In genomic region chr2:57907411-57907810, GRCh38 we compare ENCODE assay signal across 22 cellular contexts.
DNase-seq lines count a peak whose midpoint lies in the region; ATAC-seq and TF ChIP-seq lines count a peak whose summit lies in the region.
"Had no signal": no experiment of that assay in that cellular context is flagged by ENCODE, and none has a peak within 500 bp of the region (broad histone marks: within the 10 kb centered on the region; RNA-seq: fewer than 3 reads in every experiment).

No MANE protein-coding gene starts in this region.

- intact Hi-C loops in natural killer cell (cut with micrococcal nuclease), result no loop called here
- intact Hi-C loops in testis (cut with DNase I; ENCODE audit: low total_unique reads), result no loop called here

- no peaks in the 10 kb centered on the region for H3K36me3 ChIP-seq in testis (ENCODE audit: low read depth, missing control alignments)
- H3K36me3 ChIP-seq: cardiac muscle cell, suprapubic skin, WERI-Rb-1 had no signal

- H3K4me3 Mint-ChIP-seq in natural killer cell treated with Interleukin-12 subunit alpha and Interleukin-12 subunit beta and Interleukin-15 and Interleukin-18, amount 100 ng/mL, for 72 hours, result no peak overlapping the region
- H3K4me3 Mint-ChIP-seq in natural killer cell (no peak overlapping the region), immature natural killer cell (no peak overlapping the region), type B pancreatic cell (no peak overlapping the region)
- no peak overlapping the region for H3K4me3 Mint-ChIP-seq in activated CD4-positive, alpha-beta memory T cell treated with anti-CD3 and anti-CD28 coated beads, Interleukin-2, amount 10 ng/mL, durations not matched to agents 7 days and 5 days
- H3K4me3 Mint-ChIP-seq: CD8-positive, alpha-beta T cell had no signal

- no peaks in the 10 kb centered on the region for H3K36me3 Mint-ChIP-seq in natural killer cell treated with Interleukin-12 subunit alpha and Interleukin-12 subunit beta and Interleukin-15 and Interleukin-18, amount 100 ng/mL, for 72 hours
- H3K36me3 Mint-ChIP-seq in natural killer cell (no peaks in the 10 kb centered on the region), immature natural killer cell (no peaks in the 10 kb centered on the region), type B pancreatic cell (no peaks in the 10 kb centered on the region)
- no peaks in the 10 kb centered on the region for H3K36me3 Mint-ChIP-seq in activated CD4-positive, alpha-beta memory T cell treated with anti-CD3 and anti-CD28 coated beads, Interleukin-2, amount 10 ng/mL, durations not matched to agents 7 days and 5 days (ENCODE audit: low read depth)
- H3K36me3 Mint-ChIP-seq: CD8-positive, alpha-beta T cell had no signal

- H3K4me1 ChIP-seq in testis, result no peaks in the 10 kb centered on the region
- H3K4me1 ChIP-seq: suprapubic skin had no signal

- 81 to 97% methylated on average over 1 of the region's 1 CpG for WGBS in testis, 2 donors

- POLR2A ChIA-PET in activated CD4-positive, alpha-beta memory T cell treated with anti-CD3 and anti-CD28 coated beads, Interleukin-2, amount 10 ng/mL, durations not matched to agents 7 days and 5 days (lab: Charles Lee), result interaction anchor here (2.1 kb wide), 1 partner anchor 139 kb away, joined by 13 read pairs; the partner anchor contains the start of gene VRK2

- peaks cover 8 to 12% of the 10 kb centered on the region in 2 donors for H3K4me1 Mint-ChIP-seq in natural killer cell treated with Interleukin-12 subunit alpha and Interleukin-12 subunit beta and Interleukin-15 and Interleukin-18, amount 100 ng/mL, for 72 hours (ENCODE audit: low read depth in 2 of 2)
- H3K4me1 Mint-ChIP-seq in natural killer cell (peaks cover 0 to 6% of the 10 kb centered on the region in 2 donors), immature natural killer cell (peaks cover 32 to 41% of the 10 kb centered on the region in 2 donors), type B pancreatic cell (ENCODE audit: unreplicated experiment) (no peaks in the 10 kb centered on the region)
- peaks cover 21% of the 10 kb centered on the region for H3K4me1 Mint-ChIP-seq in activated CD4-positive, alpha-beta memory T cell treated with anti-CD3 and anti-CD28 coated beads, Interleukin-2, amount 10 ng/mL, durations not matched to agents 7 days and 5 days

- H3K27me3 ChIP-seq in testis, result no peaks in the 10 kb centered on the region
- H3K27me3 ChIP-seq: cardiac muscle cell, suprapubic skin had no signal

- no peak overlapping the region for H3K4me3 ChIP-seq in testis
- H3K4me3 ChIP-seq: cardiac muscle cell, suprapubic skin had no signal

- no peak for ATAC-seq in natural killer cell treated with Interleukin-12 subunit alpha and Interleukin-12 subunit beta and Interleukin-15 and Interleukin-18, amount 100 ng/mL, for 72 hours
- ATAC-seq in natural killer cell (no peak), GM19324 (IDR thresholded peaks at IDR 0.05; ENCODE audit: low FRiP score, unreplicated experiment) (no peak), HG03159 (IDR thresholded peaks at IDR 0.05; ENCODE audit: unreplicated experiment) (no peak)
- ATAC-seq: CD8-positive, alpha-beta T cell; right cardiac atrium had no signal

- H3K9me3 Mint-ChIP-seq in natural killer cell treated with Interleukin-12 subunit alpha and Interleukin-12 subunit beta and Interleukin-15 and Interleukin-18, amount 100 ng/mL, for 72 hours, result no peaks in the 10 kb centered on the region
- H3K9me3 Mint-ChIP-seq in natural killer cell, result no peaks in the 10 kb centered on the region
- H3K9me3 Mint-ChIP-seq in activated CD4-positive, alpha-beta memory T cell treated with anti-CD3 and anti-CD28 coated beads, Interleukin-2, amount 10 ng/mL, durations not matched to agents 7 days and 5 days, result no peaks in the 10 kb centered on the region
- H3K9me3 Mint-ChIP-seq in immature natural killer cell, result no peaks in the 10 kb centered on the region
- no peaks in the 10 kb centered on the region for H3K9me3 Mint-ChIP-seq in type B pancreatic cell
- H3K9me3 Mint-ChIP-seq: CD8-positive, alpha-beta T cell had no signal

- CTCF ChIA-PET in activated CD4-positive, alpha-beta memory T cell treated with anti-CD3 and anti-CD28 coated beads, Interleukin-2, amount 10 ng/mL, durations not matched to agents 7 days and 5 days (lab: Charles Lee), result interaction anchor here (1.5 kb wide), 1 partner anchor 540 kb away, joined by 3 read pairs; no protein-coding TSS in a partner anchor

- H3K27me3 Mint-ChIP-seq in natural killer cell treated with Interleukin-12 subunit alpha and Interleukin-12 subunit beta and Interleukin-15 and Interleukin-18, amount 100 ng/mL, for 72 hours, result no peaks in the 10 kb centered on the region
- H3K27me3 Mint-ChIP-seq in natural killer cell (ENCODE audit: low read depth in 2 of 2) (no peaks in the 10 kb centered on the region), immature natural killer cell (ENCODE audit: low read depth in 3 of 3) (peaks cover 0 to 4% (median 0%) of the 10 kb centered on the region in 3 donors), type B pancreatic cell (no peaks in the 10 kb centered on the region)
- H3K27me3 Mint-ChIP-seq in activated CD4-positive, alpha-beta memory T cell treated with anti-CD3 and anti-CD28 coated beads, Interleukin-2, amount 10 ng/mL, durations not matched to agents 7 days and 5 days, result no peaks in the 10 kb centered on the region

- DNase-seq in natural killer cell treated with Interleukin-12 subunit alpha and Interleukin-12 subunit beta and Interleukin-15 and Interleukin-18, amount 100 ng/mL, for 72 hours (ENCODE audit: low spot score), result no peak
- DNase-seq in natural killer cell, result no peak
- DNase-seq in activated CD4-positive, alpha-beta memory T cell treated with anti-CD3 and anti-CD28 coated beads, Interleukin-2, amount 10 ng/mL, durations not matched to agents 7 days and 5 days, result no peak
- DNase-seq in immature natural killer cell, result no peak
- no peak for DNase-seq in testis
- DNase-seq in type B pancreatic cell (ENCODE audit: extremely low spot score, unreplicated experiment), result no peak
- DNase-seq: activated effector memory CD4-positive, alpha-beta T cell treated with Interleukin-2 at 50 U/mL for 16 hours; amniotic stem cell; CD8-positive, alpha-beta T cell; DMS53; kidney; NCI-H1930; NCI-H345; NCI-H82; right cardiac atrium; SIG-M5; stimulated activated CD4-positive, alpha-beta T cell treated with anti-CD3 and anti-CD28 coated beads, Interleukin-12 subunit alpha, Interleukin-12 subunit beta, amount 100 ng/mL, for 4 hours; WERI-Rb-1 had no signal

- no peaks in the 10 kb centered on the region for H3K9me3 ChIP-seq in testis
- H3K9me3 ChIP-seq: suprapubic skin had no signal

- H3K27ac Mint-ChIP-seq in natural killer cell treated with Interleukin-12 subunit alpha and Interleukin-12 subunit beta and Interleukin-15 and Interleukin-18, amount 100 ng/mL, for 72 hours, result peak overlapping the region; percentile 0 to 1
- H3K27ac Mint-ChIP-seq in natural killer cell (no peak overlapping the region), immature natural killer cell (peak overlapping the region in 4 of 6 donors; percentile 1 to 81 (median 24)), type B pancreatic cell (no peak overlapping the region)
- H3K27ac Mint-ChIP-seq in activated CD4-positive, alpha-beta memory T cell treated with anti-CD3 and anti-CD28 coated beads, Interleukin-2, amount 10 ng/mL, durations not matched to agents 7 days and 5 days, result peak overlapping the region; percentile 27
- H3K27ac Mint-ChIP-seq: CD8-positive, alpha-beta T cell had no signal

- no peak for TF ChIP-seq POLR2A in testis (IDR thresholded peaks at IDR 0.05)

- H3K27ac ChIP-seq in testis, result no peak overlapping the region
- H3K27ac ChIP-seq: cardiac muscle cell, suprapubic skin, WERI-Rb-1 had no signal

- no peak for TF ChIP-seq CTCF in natural killer cell (IDR thresholded peaks at IDR 0.05)
- TF ChIP-seq CTCF in testis (IDR thresholded peaks at IDR 0.05), result no peak
- TF ChIP-seq CTCF in type B pancreatic cell (conservative IDR thresholded peaks at IDR 0.05), result no peak

Comparison
In these comparisons a context has a peak if more than half of its experiments do, and no peak if none do; other contexts are left out.
1. H3K27ac Mint-ChIP-seq: peak in natural killer cell treated with Interleukin-12 subunit alpha and Interleukin-12 subunit beta and Interleukin-15 and Interleukin-18, amount 100 ng/mL, for 72 hours (2 of 2), activated CD4-positive, alpha-beta memory T cell treated with anti-CD3 and anti-CD28 coated beads, Interleukin-2, amount 10 ng/mL, durations not matched to agents 7 days and 5 days (single experiment) and immature natural killer cell (4 of 6); none in natural killer cell (0 of 2) and type B pancreatic cell (single experiment).